In genomic region chr2:122358729-122359128, GRCh38 we compare ENCODE assay signal across 30 cellular contexts.
"Had no signal": no experiment of that assay in that cellular context is flagged by ENCODE, and none has a peak within 500 bp of the region (broad histone marks: within the 10 kb centered on the region; RNA-seq: fewer than 3 reads in every experiment).

No MANE protein-coding gene starts in this region.

- H3K4me1 ChIP-seq: adrenal gland, ascending aorta, body of pancreas, breast epithelium had no signal

- H3K4me3 ChIP-seq: adrenal gland, ascending aorta, body of pancreas, breast epithelium, cardiac muscle cell had no signal

- DNase-seq: activated effector memory CD4-positive, alpha-beta T cell treated with anti-CD3 and anti-CD28 coated beads, Interleukin-2, amount 50 U/mL, for 16 hours; activated effector memory CD4-positive, alpha-beta T cell treated with Interleukin-2 at 50 U/mL for 16 hours; activated gamma-delta T cell; activated gamma-delta T cell treated with Interleukin-2 at 50 U/mL for 16 hours; activated naive CD4-positive, alpha-beta T cell; activated naive CD4-positive, alpha-beta T cell treated with anti-CD3 and anti-CD28 coated beads for 36 hours; activated naive CD4-positive, alpha-beta T cell treated with anti-CD3 and anti-CD28 coated beads, Interleukin-2, amount 10 ng/mL, durations not matched to agents 7 days and 5 days; activated naive CD4-positive, alpha-beta T cell treated with anti-CD3 and anti-CD28 coated beads, Interleukin-2, amount 50 U/mL, for 16 hours; activated naive CD4-positive, alpha-beta T cell treated with Interleukin-2 at 50 U/mL for 16 hours; activated naive CD8-positive, alpha-beta T cell treated with anti-CD3 and anti-CD28 coated beads for 36 hours; activated naive CD8-positive, alpha-beta T cell treated with anti-CD3 and anti-CD28 coated beads, Interleukin-2, amount 10 ng/mL, durations not matched to agents 7 days and 5 days; activated naive CD8-positive, alpha-beta T cell treated with anti-CD3 and anti-CD28 coated beads, Interleukin-2, amount 50 U/mL, for 24 hours; activated T-cell treated with anti-CD3 and anti-CD28 coated beads, Interleukin-2, amount 50 U/mL, for 4 hours; activated T-cell treated with anti-CD3 and anti-CD28 coated beads, Interleukin-2, amount 50 U/mL, for 48 hours; activated T-cell treated with anti-CD3 and anti-CD28 coated beads, Interleukin-2, amount 50 U/mL, for 72 hours; adrenal gland; amniotic stem cell; amygdala; anterior cingulate cortex; aorta; body of pancreas; brain microvascular endothelial cell; caudate nucleus; central memory CD4-positive, alpha-beta T cell; cerebellar nuclear complex had no signal

- ATAC-seq: activated naive CD4-positive, alpha-beta T cell treated with anti-CD3 and anti-CD28 coated beads, Interleukin-2, amount 50 U/mL, for 72 hours; activated naive CD8-positive, alpha-beta T cell treated with anti-CD3 and anti-CD28 coated beads, Interleukin-2, amount 50 U/mL, for 24 hours; activated T-cell treated with anti-CD3 and anti-CD28 coated beads, Interleukin-2, amount 50 U/mL, for 4 hours; activated T-cell treated with anti-CD3 and anti-CD28 coated beads, Interleukin-2, amount 50 U/mL, for 72 hours; activated T-helper 17 cell treated with anti-CD3 and anti-CD28 coated beads, Interleukin-2, amount 50 U/mL, for 72 hours; body of pancreas had no signal

- H3K27me3 ChIP-seq: adrenal gland, ascending aorta, body of pancreas, brain microvascular endothelial cell, breast epithelium, cardiac muscle cell had no signal

- H3K9me3 ChIP-seq: adrenal gland, ascending aorta, body of pancreas, breast epithelium had no signal

- H3K36me3 ChIP-seq: adrenal gland, ascending aorta, brain microvascular endothelial cell, breast epithelium, cardiac muscle cell had no signal

- H3K27ac ChIP-seq: adrenal gland, ascending aorta, body of pancreas, brain microvascular endothelial cell, breast epithelium, cardiac muscle cell had no signal
